In the genomic region with DNA sequence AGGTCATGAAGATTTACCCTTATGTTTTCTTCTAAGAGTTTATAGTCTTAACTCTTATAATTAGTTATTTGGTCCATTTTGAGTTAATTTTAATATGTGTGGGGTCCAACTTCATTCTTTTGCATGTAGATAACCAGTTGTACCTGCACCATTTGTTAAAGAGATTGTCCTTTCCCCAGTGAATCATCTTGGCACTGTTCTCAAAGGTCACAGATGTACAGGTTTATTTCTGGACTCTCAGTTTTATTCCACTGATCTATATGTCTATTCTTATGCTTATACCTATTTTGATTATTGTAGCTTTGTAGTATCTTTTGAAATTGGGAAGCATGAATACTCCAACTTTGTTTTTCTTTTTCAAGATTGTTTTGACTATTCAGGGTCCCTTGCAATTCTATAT, we compare ENCODE assay signal across 27 cellular contexts.
"Had no signal": no experiment of that assay in that cellular context is flagged by ENCODE, and none has a peak within 500 bp of the region (broad histone marks: within the 10 kb centered on the region; RNA-seq: fewer than 3 reads in every experiment).

No MANE protein-coding gene starts in this region.

- H3K4me1 ChIP-seq: upper lobe of right lung, uterus had no signal

- H3K4me3 Mint-ChIP-seq: stimulated activated effector memory CD8-positive, alpha-beta T cell treated with anti-CD3 and anti-CD28 coated beads, Interleukin-12 subunit alpha, Interleukin-12 subunit beta, amount 100 ng/mL, for 72 hours; stimulated activated memory B cell treated with anti-CD40 and anti-IgM and Interleukin-4, amounts not matched to agents 10 μg/mL and 1 μg/mL and 100 μg/mL, for 72 hours; stimulated activated naive CD8-positive, alpha-beta T cell treated with anti-CD3 and anti-CD28 coated beads, Interleukin-15, amount 100 ng/mL, for 72 hours; stimulated activated naive CD8-positive, alpha-beta T cell treated with anti-CD3 and anti-CD28 coated beads, Interleukin-15, Interleukin-2, amounts not matched to agents 100 ng/mL and 50 ng/mL, for 24 hours; type B pancreatic cell had no signal

- H3K27me3 ChIP-seq: stomach, suprapubic skin, testis, thyroid gland, tibial artery, tibial nerve, transverse colon, upper lobe of left lung, upper lobe of right lung, uterus, vagina had no signal

- H3K9me3 Mint-ChIP-seq: stimulated activated effector memory CD8-positive, alpha-beta T cell treated with anti-CD3 and anti-CD28 coated beads, Interleukin-12 subunit alpha, Interleukin-12 subunit beta, amount 100 ng/mL, for 72 hours; stimulated activated memory B cell treated with anti-CD40 and anti-IgM and Interleukin-4, amounts not matched to agents 10 μg/mL and 1 μg/mL and 100 μg/mL, for 72 hours; stimulated activated naive CD8-positive, alpha-beta T cell treated with anti-CD3 and anti-CD28 coated beads, Interleukin-15, amount 100 ng/mL, for 72 hours; stimulated activated naive CD8-positive, alpha-beta T cell treated with anti-CD3 and anti-CD28 coated beads, Interleukin-15, Interleukin-2, amounts not matched to agents 100 ng/mL and 50 ng/mL, for 24 hours; type B pancreatic cell had no signal

- H3K4me3 ChIP-seq: stomach, suprapubic skin, testis, thoracic aorta, thyroid gland, tibial artery, tibial nerve, transverse colon, upper lobe of left lung, upper lobe of right lung, uterus, vagina had no signal

- H3K4me1 Mint-ChIP-seq: stimulated activated effector memory CD8-positive, alpha-beta T cell treated with anti-CD3 and anti-CD28 coated beads, Interleukin-12 subunit alpha, Interleukin-12 subunit beta, amount 100 ng/mL, for 72 hours had no signal

- H3K36me3 ChIP-seq: suprapubic skin, thoracic aorta, thyroid gland, tibial artery, tibial nerve, transverse colon, upper lobe of left lung, upper lobe of right lung, uterus, vagina had no signal

- H3K27ac Mint-ChIP-seq: stimulated activated effector memory CD8-positive, alpha-beta T cell treated with anti-CD3 and anti-CD28 coated beads, Interleukin-12 subunit alpha, Interleukin-12 subunit beta, amount 100 ng/mL, for 72 hours; stimulated activated memory B cell treated with anti-CD40 and anti-IgM and Interleukin-4, amounts not matched to agents 10 μg/mL and 1 μg/mL and 100 μg/mL, for 72 hours; stimulated activated naive CD8-positive, alpha-beta T cell treated with anti-CD3 and anti-CD28 coated beads, Interleukin-15, amount 100 ng/mL, for 72 hours; stimulated activated naive CD8-positive, alpha-beta T cell treated with anti-CD3 and anti-CD28 coated beads, Interleukin-15, Interleukin-2, amounts not matched to agents 100 ng/mL and 50 ng/mL, for 24 hours; type B pancreatic cell had no signal

- DNase-seq: stimulated activated CD4-positive, alpha-beta T cell treated with anti-CD3 and anti-CD28 coated beads, Interleukin-2, amount 100 ng/mL, for 48 hours; stimulated activated CD4-positive, alpha-beta T cell treated with anti-CD3 and anti-CD28 coated beads, Interleukin-4, amount 100 ng/mL, for 1 hour; stimulated activated CD4-positive, alpha-beta T cell treated with anti-CD3 and anti-CD28 coated beads, Interleukin-4, amount 100 ng/mL, for 24 hours; stimulated activated CD4-positive, alpha-beta T cell treated with anti-CD3 and anti-CD28 coated beads, Interleukin-4, amount 100 ng/mL, for 4 hours; stimulated activated CD8-positive, alpha-beta memory T cell treated with anti-CD3 and anti-CD28 coated beads, Interleukin-4, amount 100 ng/mL, for 48 hours; stimulated activated naive CD4-positive, alpha-beta T cell; stimulated activated naive CD4-positive, alpha-beta T cell treated with Interleukin-2 at 50 U/mL for 16 hours; stimulated activated naive CD8-positive, alpha-beta T cell treated with anti-CD3 and anti-CD28 coated beads, Interleukin-15, amount 100 ng/mL, for 72 hours; stimulated activated naive CD8-positive, alpha-beta T cell treated with anti-CD3 and anti-CD28 coated beads, Interleukin-15, Interleukin-2, amounts not matched to agents 100 U/mL and 50 U/mL, for 24 hours; stomach; substantia nigra; testis; thyroid gland; tibial artery; transverse colon; trophoblast cell; upper lobe of left lung; upper lobe of right lung; uterus had no signal

- H3K9me3 ChIP-seq: stomach, suprapubic skin, testis, thoracic aorta, thyroid gland, tibial artery, tibial nerve, transverse colon, upper lobe of left lung, upper lobe of right lung, uterus, vagina had no signal

- H3K36me3 Mint-ChIP-seq: stimulated activated effector memory CD8-positive, alpha-beta T cell treated with anti-CD3 and anti-CD28 coated beads, Interleukin-12 subunit alpha, Interleukin-12 subunit beta, amount 100 ng/mL, for 72 hours; type B pancreatic cell had no signal

- H3K27ac ChIP-seq: suprapubic skin, testis, thoracic aorta, thyroid gland, transverse colon, upper lobe of left lung, upper lobe of right lung, vagina had no signal

- ATAC-seq: stimulated activated effector memory CD8-positive, alpha-beta T cell treated with anti-CD3 and anti-CD28 coated beads, Interleukin-12 subunit alpha, Interleukin-12 subunit beta, amount 100 ng/mL, for 72 hours; stimulated activated memory B cell treated with anti-CD40 and anti-IgM and Interleukin-4, amounts not matched to agents 10 μg/mL and 1 μg/mL and 100 μg/mL, for 72 hours; stimulated activated naive CD8-positive, alpha-beta T cell treated with anti-CD3 and anti-CD28 coated beads, Interleukin-15, amount 100 ng/mL, for 72 hours; stimulated activated naive CD8-positive, alpha-beta T cell treated with anti-CD3 and anti-CD28 coated beads, Interleukin-15, Interleukin-2, amounts not matched to agents 100 U/mL and 50 U/mL, for 24 hours; upper lobe of right lung had no signal

- H3K27me3 Mint-ChIP-seq: stimulated activated memory B cell treated with anti-CD40 and anti-IgM and Interleukin-4, amounts not matched to agents 10 μg/mL and 1 μg/mL and 100 μg/mL, for 72 hours; stimulated activated naive CD8-positive, alpha-beta T cell treated with anti-CD3 and anti-CD28 coated beads, Interleukin-15, amount 100 ng/mL, for 72 hours; stimulated activated naive CD8-positive, alpha-beta T cell treated with anti-CD3 and anti-CD28 coated beads, Interleukin-15, Interleukin-2, amounts not matched to agents 100 ng/mL and 50 ng/mL, for 24 hours; type B pancreatic cell had no signal
